19 cellular contexts compared by ENCODE assay signal in the genomic region with DNA sequence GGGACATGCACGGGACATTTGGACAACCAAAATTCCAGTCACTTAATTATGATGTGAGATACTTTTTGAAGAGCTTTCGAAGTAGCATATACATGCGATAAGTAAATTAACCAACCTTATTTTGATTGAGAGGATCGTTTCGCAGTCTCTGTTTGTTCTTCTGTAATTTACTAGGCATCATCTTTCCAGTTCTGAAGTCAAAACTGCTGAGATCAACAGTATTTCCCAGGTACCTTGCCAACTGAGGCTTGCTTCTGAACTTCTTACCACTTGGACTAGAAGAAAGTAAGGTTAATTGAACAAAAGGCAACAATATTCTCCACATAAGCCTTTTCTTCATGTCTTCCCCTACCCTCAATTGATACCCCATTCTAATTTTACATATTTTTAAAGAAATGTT. TPM values are rescaled to one million over a fixed set of nuclear protein-coding genes. Genes with fewer than 3 reads are reported as not detected.
A peak's percentile ranks its signal among the peaks of the same experiment; 100 is the strongest.
DNase-seq lines count a peak whose midpoint lies in the region; ATAC-seq and TF ChIP-seq lines count a peak whose summit lies in the region.
"Had no signal": no experiment of that assay in that cellular context is flagged by ENCODE, and none has a peak within 500 bp of the region (broad histone marks: within the 10 kb centered on the region; RNA-seq: fewer than 3 reads in every experiment).

No MANE protein-coding gene starts in this region.

- peaks cover 34% of the 10 kb centered on the region for H3K4me1 Mint-ChIP-seq in activated naive CD8-positive, alpha-beta T cell (ENCODE audit: low read depth)
- H3K4me1 Mint-ChIP-seq in activated naive CD8-positive, alpha-beta T cell treated with anti-CD3 and anti-CD28 coated beads for 36 hours: peaks cover 30% of the 10 kb centered on the region

- ATAC-seq in left lobe of liver (peak; percentile 77), HG03469 (IDR thresholded peaks at IDR 0.05; ENCODE audit: unreplicated experiment) (no peak), HG03571 (IDR thresholded peaks at IDR 0.05; ENCODE audit: unreplicated experiment) (no peak)

- peak overlapping the region; percentile 16; the same call in 1 of the 2 replicates for H3K4me3 ChIP-seq in LNCaP clone FGC (ENCODE audit: low read depth, low read length)
- H3K4me3 ChIP-seq: PC-9, SJCRH30 had no signal

- no peak overlapping the region for H3K4me3 Mint-ChIP-seq in activated naive CD8-positive, alpha-beta T cell
- no peak overlapping the region for H3K4me3 Mint-ChIP-seq in activated naive CD8-positive, alpha-beta T cell treated with anti-CD3 and anti-CD28 coated beads for 36 hours
- H3K4me3 Mint-ChIP-seq: B cell; H9; T-helper 1 cell treated with Interleukin-12 subunit alpha and Interleukin-12 subunit beta and Interleukin-4 antibody, amounts not matched to agents 30 μg/mL and 1 μg/mL, for 36 hours had no signal

- TF ChIP-seq CTCF in LNCaP clone FGC (IDR thresholded peaks at IDR 0.05; ENCODE audit: control insufficient read depth, extremely low read depth, insufficient read depth): no peak

- DNase-seq in activated naive CD8-positive, alpha-beta T cell treated with anti-CD3 and anti-CD28 coated beads for 36 hours: no peak
- DNase-seq in LNCaP clone FGC (ENCODE audit: low read depth): peak; percentile 79
- no peak for DNase-seq in left lobe of liver (ENCODE audit: low spot score)
- DNase-seq in NCI-H226: no peak
- DNase-seq in DMS114 treated with DMSO at 0.1 percent for 48 hours (lab: John Stamatoyannopoulos, UW; ENCODE audit: unreplicated experiment): no peak
- DNase-seq: CD8-positive, alpha-beta memory T cell; DND-41; H9; NCI-H187; NCI-H2227 treated with DMSO at 0.1 percent for 48 hours; NCI-H524; NCI-H82; PC-9; SJCRH30 had no signal

- H3K27ac Mint-ChIP-seq in activated naive CD8-positive, alpha-beta T cell: peak overlapping the region; percentile 17
- no peak overlapping the region for H3K27ac Mint-ChIP-seq in activated naive CD8-positive, alpha-beta T cell treated with anti-CD3 and anti-CD28 coated beads for 36 hours
- H3K27ac Mint-ChIP-seq: B cell; T-helper 1 cell treated with Interleukin-12 subunit alpha and Interleukin-12 subunit beta and Interleukin-4 antibody, amounts not matched to agents 30 μg/mL and 1 μg/mL, for 36 hours had no signal

- H3K27me3 Mint-ChIP-seq in activated naive CD8-positive, alpha-beta T cell: no peaks in the 10 kb centered on the region
- H3K27me3 Mint-ChIP-seq in activated naive CD8-positive, alpha-beta T cell treated with anti-CD3 and anti-CD28 coated beads for 36 hours: no peaks in the 10 kb centered on the region
- H3K27me3 Mint-ChIP-seq: B cell; CD8-positive, alpha-beta memory T cell had no signal

- no peaks in the 10 kb centered on the region for H3K9me3 Mint-ChIP-seq in activated naive CD8-positive, alpha-beta T cell (ENCODE audit: low read depth)
- H3K9me3 Mint-ChIP-seq in activated naive CD8-positive, alpha-beta T cell treated with anti-CD3 and anti-CD28 coated beads for 36 hours: no peaks in the 10 kb centered on the region
- H3K9me3 Mint-ChIP-seq: CD8-positive, alpha-beta memory T cell; H9; T-helper 1 cell treated with Interleukin-12 subunit alpha and Interleukin-12 subunit beta and Interleukin-4 antibody, amounts not matched to agents 30 μg/mL and 1 μg/mL, for 36 hours had no signal

- H3K36me3 Mint-ChIP-seq in activated naive CD8-positive, alpha-beta T cell: peaks cover 6% of the 10 kb centered on the region
- peaks cover 29% of the 10 kb centered on the region for H3K36me3 Mint-ChIP-seq in activated naive CD8-positive, alpha-beta T cell treated with anti-CD3 and anti-CD28 coated beads for 36 hours

RNA-seq across cellular contexts. Expression of a gene that starts 19.6 kb away (rescaled TPM):
- 100 to 1,000 TPM; 116 to 133 TPM for total RNA-seq in activated naive CD8-positive, alpha-beta T cell treated with anti-CD3 and anti-CD28 coated beads for 36 hours
- total RNA-seq in left lobe of liver: 29.1 TPM
